25 cellular contexts compared by ENCODE assay signal in the genomic region with DNA sequence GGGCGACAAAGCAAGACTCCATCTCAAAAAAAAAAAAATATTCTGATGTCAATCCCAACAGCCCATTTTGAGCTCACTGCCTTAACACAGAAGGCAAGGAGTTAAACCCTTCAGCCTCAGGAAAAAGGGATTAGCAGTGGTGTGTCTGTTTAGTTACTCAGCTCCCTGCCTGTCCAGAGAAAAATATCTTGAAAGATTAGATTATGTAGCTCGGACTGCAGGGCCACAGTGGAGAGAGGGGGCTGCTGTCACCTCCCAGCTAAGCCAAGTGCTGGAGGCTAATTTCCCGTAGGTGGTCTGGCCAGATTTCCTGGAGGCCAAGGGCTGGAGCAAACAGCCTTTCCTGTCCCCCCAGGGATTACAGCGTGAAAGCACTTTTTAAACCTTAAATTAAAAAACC. TPM values are rescaled to one million over a fixed set of nuclear protein-coding genes. Genes with fewer than 3 reads are reported as not detected.
"Had no signal": no experiment of that assay in that cellular context is flagged by ENCODE, and none has a peak within 500 bp of the region (broad histone marks: within the 10 kb centered on the region; RNA-seq: fewer than 3 reads in every experiment).

No MANE protein-coding gene starts in this region.

- H3K4me3 ChIP-seq: adrenal gland, ascending aorta, left lung, right lobe of liver, skin epidermis, thyroid gland, upper lobe of right lung had no signal

- H3K4me1 ChIP-seq: adrenal gland, ascending aorta, left lung, upper lobe of right lung had no signal

- H3K9me3 ChIP-seq: adrenal gland, ascending aorta, left lung, neutrophil, right lobe of liver, thyroid gland, upper lobe of right lung had no signal

- ATAC-seq: activated CD4-positive, alpha-beta T cell treated with anti-CD3 and anti-CD28 coated beads for 36 hours; activated CD8-positive, alpha-beta T cell treated with anti-CD3 and anti-CD28 coated beads, Interleukin-2, amount 10 ng/mL, durations not matched to agents 7 days and 5 days; activated T-cell treated with anti-CD3 and anti-CD28 coated beads, Interleukin-2, amount 50 U/mL, for 72 hours; effector memory CD8-positive, alpha-beta T cell; left lung; right lobe of liver; stimulated activated memory B cell treated with anti-CD40 and anti-IgM and Interleukin-4, amounts not matched to agents 10 μg/mL and 1 μg/mL and 100 μg/mL, for 72 hours; upper lobe of right lung had no signal

- H3K36me3 ChIP-seq: adrenal gland, ascending aorta, left lung, neutrophil, right lobe of liver, thyroid gland, upper lobe of right lung had no signal

- DNase-seq: activated CD4-positive, alpha-beta T cell treated with anti-CD3 and anti-CD28 coated beads for 36 hours; activated CD4-positive, CD25-positive, alpha-beta regulatory T cell; activated CD8-positive, alpha-beta T cell treated with anti-CD3 and anti-CD28 coated beads, Interleukin-2, amount 10 ng/mL, durations not matched to agents 7 days and 5 days; activated naive CD4-positive, alpha-beta T cell treated with anti-CD3 and anti-CD28 coated beads for 36 hours; activated naive CD8-positive, alpha-beta T cell treated with anti-CD3 and anti-CD28 coated beads for 36 hours; activated T-cell treated with anti-CD3 and anti-CD28 coated beads for 4 hours; activated T-cell treated with anti-CD3 and anti-CD28 coated beads, Interleukin-2, amount 50 U/mL, for 72 hours; adrenal gland; caudate nucleus; cortex of kidney; effector memory CD8-positive, alpha-beta T cell; erythroblast; foreskin fibroblast; left lung; right lobe of liver; stimulated activated CD4-positive, alpha-beta T cell treated with anti-CD3 and anti-CD28 coated beads, Interleukin-4, amount 100 ng/mL, for 24 hours; stimulated activated naive CD8-positive, alpha-beta T cell treated with anti-CD3 and anti-CD28 coated beads, Interleukin-15, amount 100 ng/mL, for 72 hours; substantia nigra; T-helper 1 cell; thyroid gland had no signal

- H3K27ac ChIP-seq: adrenal gland, ascending aorta, left lung, neutrophil, right lobe of liver, skin epidermis, thyroid gland, upper lobe of right lung had no signal

- H3K27me3 ChIP-seq: adrenal gland, ascending aorta, left lung, neutrophil, right lobe of liver, thyroid gland, upper lobe of right lung had no signal

RNA-seq across cellular contexts. Expression of gene C16orf95, which starts 50.3 kb away (rescaled TPM):
- total RNA-seq: ascending aorta had no signal
